In genomic region chr5:151772029-151772867, GRCh38 we compare ENCODE assay signal across 1 cellular context.
TF ChIP-seq lines count a peak whose summit lies in the region.

No MANE protein-coding gene starts in this region.

TF ChIP-seq in HEK293, 187 proteins besides CTCF, POLR2A, EP300 and RAD21 (continued from another document and continues in another):
- TF ChIP-seq, protein P1, sequence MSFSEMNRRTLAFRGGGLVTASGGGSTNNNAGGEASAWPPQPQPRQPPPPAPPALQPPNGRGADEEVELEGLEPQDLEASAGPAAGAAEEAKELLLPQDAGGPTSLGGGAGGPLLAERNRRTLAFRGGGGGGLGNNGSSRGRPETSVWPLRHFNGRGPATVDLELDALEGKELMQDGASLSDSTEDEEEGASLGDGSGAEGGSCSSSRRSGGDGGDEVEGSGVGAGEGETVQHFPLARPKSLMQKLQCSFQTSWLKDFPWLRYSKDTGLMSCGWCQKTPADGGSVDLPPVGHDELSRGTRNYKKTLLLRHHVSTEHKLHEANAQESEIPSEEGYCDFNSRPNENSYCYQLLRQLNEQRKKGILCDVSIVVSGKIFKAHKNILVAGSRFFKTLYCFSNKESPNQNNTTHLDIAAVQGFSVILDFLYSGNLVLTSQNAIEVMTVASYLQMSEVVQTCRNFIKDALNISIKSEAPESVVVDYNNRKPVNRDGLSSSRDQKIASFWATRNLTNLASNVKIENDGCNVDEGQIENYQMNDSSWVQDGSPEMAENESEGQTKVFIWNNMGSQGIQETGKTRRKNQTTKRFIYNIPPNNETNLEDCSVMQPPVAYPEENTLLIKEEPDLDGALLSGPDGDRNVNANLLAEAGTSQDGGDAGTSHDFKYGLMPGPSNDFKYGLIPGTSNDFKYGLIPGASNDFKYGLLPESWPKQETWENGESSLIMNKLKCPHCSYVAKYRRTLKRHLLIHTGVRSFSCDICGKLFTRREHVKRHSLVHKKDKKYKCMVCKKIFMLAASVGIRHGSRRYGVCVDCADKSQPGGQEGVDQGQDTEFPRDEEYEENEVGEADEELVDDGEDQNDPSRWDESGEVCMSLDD (tag by site-specific recombination; IDR thresholded peaks at IDR 0.05): no peak
- no peak for TF ChIP-seq ZNF214 (tag by site-specific recombination; IDR thresholded peaks at IDR 0.05; ENCODE audit: borderline replicate concordance)
- TF ChIP-seq ZNF350 (tag by site-specific recombination; IDR thresholded peaks at IDR 0.05): no peak
- TF ChIP-seq, protein P2, sequence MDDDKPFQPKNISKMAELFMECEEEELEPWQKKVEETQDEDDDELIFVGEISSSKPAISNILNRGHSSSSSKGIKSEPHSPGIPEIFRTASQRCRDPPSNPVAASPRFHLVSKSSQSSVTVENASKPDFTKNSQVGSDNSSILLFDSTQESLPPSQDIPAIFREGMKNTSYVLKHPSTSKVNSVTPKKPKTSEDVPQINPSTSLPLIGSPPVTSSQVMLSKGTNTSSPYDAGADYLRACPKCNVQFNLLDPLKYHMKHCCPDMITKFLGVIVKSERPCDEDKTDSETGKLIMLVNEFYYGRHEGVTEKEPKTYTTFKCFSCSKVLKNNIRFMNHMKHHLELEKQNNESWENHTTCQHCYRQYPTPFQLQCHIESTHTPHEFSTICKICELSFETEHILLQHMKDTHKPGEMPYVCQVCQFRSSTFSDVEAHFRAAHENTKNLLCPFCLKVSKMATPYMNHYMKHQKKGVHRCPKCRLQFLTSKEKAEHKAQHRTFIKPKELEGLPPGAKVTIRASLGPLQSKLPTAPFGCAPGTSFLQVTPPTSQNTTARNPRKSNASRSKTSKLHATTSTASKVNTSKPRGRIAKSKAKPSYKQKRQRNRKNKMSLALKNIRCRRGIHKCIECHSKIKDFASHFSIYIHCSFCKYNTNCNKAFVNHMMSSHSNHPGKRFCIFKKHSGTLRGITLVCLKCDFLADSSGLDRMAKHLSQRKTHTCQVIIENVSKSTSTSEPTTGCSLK (tag by site-specific recombination; IDR thresholded peaks at IDR 0.05): no peak
- TF ChIP-seq REPIN1 (tag by site-specific recombination; IDR thresholded peaks at IDR 0.05; ENCODE audit: low read depth): no peak
- no peak for TF ChIP-seq RBAK (tag by site-specific recombination; IDR thresholded peaks at IDR 0.05)
- TF ChIP-seq KLF9 (tag by site-specific recombination; IDR thresholded peaks at IDR 0.05; ENCODE audit: low read depth): no peak; the same call in 1 of the 2 replicates
- 0 out of 2 replicates have a peak, but pooled peaks have one; percentile 4 for TF ChIP-seq ZNF600 (tag by site-specific recombination; IDR thresholded peaks at IDR 0.05)
- TF ChIP-seq, protein P3, sequence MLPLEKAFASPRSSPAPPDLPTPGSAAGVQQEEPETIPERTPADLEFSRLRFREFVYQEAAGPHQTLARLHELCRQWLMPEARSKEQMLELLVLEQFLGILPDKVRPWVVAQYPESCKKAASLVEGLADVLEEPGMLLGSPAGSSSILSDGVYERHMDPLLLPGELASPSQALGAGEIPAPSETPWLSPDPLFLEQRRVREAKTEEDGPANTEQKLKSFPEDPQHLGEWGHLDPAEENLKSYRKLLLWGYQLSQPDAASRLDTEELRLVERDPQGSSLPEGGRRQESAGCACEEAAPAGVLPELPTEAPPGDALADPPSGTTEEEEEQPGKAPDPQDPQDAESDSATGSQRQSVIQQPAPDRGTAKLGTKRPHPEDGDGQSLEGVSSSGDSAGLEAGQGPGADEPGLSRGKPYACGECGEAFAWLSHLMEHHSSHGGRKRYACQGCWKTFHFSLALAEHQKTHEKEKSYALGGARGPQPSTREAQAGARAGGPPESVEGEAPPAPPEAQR (tag by site-specific recombination; IDR thresholded peaks at IDR 0.05): no peak
- TF ChIP-seq ZNF24 (tag by site-specific recombination; IDR thresholded peaks at IDR 0.05): no peak
- TF ChIP-seq ZBTB48 (tag by site-specific recombination; IDR thresholded peaks at IDR 0.05): no peak
- no peak for TF ChIP-seq ZNF658 (tag by site-specific recombination; IDR thresholded peaks at IDR 0.05)
- 0 out of 2 replicates have a peak, but pooled peaks have one; percentile 44 for TF ChIP-seq GLIS2 (tag by site-specific recombination; IDR thresholded peaks at IDR 0.05)
- TF ChIP-seq ZNF830 (tag by site-specific recombination; IDR thresholded peaks at IDR 0.05; ENCODE audit: low read depth): no peak
- TF ChIP-seq, protein P4, sequence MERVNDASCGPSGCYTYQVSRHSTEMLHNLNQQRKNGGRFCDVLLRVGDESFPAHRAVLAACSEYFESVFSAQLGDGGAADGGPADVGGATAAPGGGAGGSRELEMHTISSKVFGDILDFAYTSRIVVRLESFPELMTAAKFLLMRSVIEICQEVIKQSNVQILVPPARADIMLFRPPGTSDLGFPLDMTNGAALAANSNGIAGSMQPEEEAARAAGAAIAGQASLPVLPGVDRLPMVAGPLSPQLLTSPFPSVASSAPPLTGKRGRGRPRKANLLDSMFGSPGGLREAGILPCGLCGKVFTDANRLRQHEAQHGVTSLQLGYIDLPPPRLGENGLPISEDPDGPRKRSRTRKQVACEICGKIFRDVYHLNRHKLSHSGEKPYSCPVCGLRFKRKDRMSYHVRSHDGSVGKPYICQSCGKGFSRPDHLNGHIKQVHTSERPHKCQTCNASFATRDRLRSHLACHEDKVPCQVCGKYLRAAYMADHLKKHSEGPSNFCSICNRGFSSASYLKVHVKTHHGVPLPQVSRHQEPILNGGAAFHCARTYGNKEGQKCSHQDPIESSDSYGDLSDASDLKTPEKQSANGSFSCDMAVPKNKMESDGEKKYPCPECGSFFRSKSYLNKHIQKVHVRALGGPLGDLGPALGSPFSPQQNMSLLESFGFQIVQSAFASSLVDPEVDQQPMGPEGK (tag by site-specific recombination; IDR thresholded peaks at IDR 0.05): peak; percentile 63; the same call in 1 of the 2 replicates
- no peak for TF ChIP-seq ZNF645 (tag by site-specific recombination; IDR thresholded peaks at IDR 0.05)
- TF ChIP-seq ZNF157 (tag by site-specific recombination; IDR thresholded peaks at IDR 0.05): no peak
- no peak for TF ChIP-seq ZNF211 (tag by site-specific recombination; IDR thresholded peaks at IDR 0.05; ENCODE audit: low read depth)
- TF ChIP-seq ZNF311 (tag by site-specific recombination; IDR thresholded peaks at IDR 0.05; ENCODE audit: borderline replicate concordance): no peak
- TF ChIP-seq ZNF529 (tag by site-specific recombination; IDR thresholded peaks at IDR 0.05; ENCODE audit: insufficient replicate concordance): no peak
- TF ChIP-seq ZFP41 (tag by site-specific recombination; IDR thresholded peaks at IDR 0.05; ENCODE audit: borderline replicate concordance): no peak
- no peak for TF ChIP-seq ZNF473 (tag by site-specific recombination; IDR thresholded peaks at IDR 0.05)
- TF ChIP-seq ZNF610 (tag by site-specific recombination; IDR thresholded peaks at IDR 0.05; ENCODE audit: borderline replicate concordance): no peak
- TF ChIP-seq MZF1 (tag by site-specific recombination; IDR thresholded peaks at IDR 0.05; ENCODE audit: borderline replicate concordance): no peak
- TF ChIP-seq SP7 (tag by site-specific recombination; IDR thresholded peaks at IDR 0.05): 0 out of 2 replicates have a peak, but pooled peaks have one; percentile 21
- no peak for TF ChIP-seq KLF10 (tag by site-specific recombination; IDR thresholded peaks at IDR 0.05)
- 0 out of 2 replicates have a peak, but pooled peaks have one; percentile 50 for TF ChIP-seq EGR2 (tag by site-specific recombination; IDR thresholded peaks at IDR 0.05; ENCODE audit: low read depth)
- TF ChIP-seq GLI2 (tag by site-specific recombination; IDR thresholded peaks at IDR 0.05; ENCODE audit: borderline replicate concordance, low read depth): no peak
- no peak for TF ChIP-seq SETDB1 (IDR thresholded peaks at IDR 0.05; ENCODE audit: insufficient read length, low read length)
- no peak for TF ChIP-seq ZNF18 (tag by site-specific recombination; IDR thresholded peaks at IDR 0.05)
- peak; percentile 34 for TF ChIP-seq SP2 (tag by site-specific recombination; IDR thresholded peaks at IDR 0.05)
- TF ChIP-seq ZFP37 (tag by site-specific recombination; IDR thresholded peaks at IDR 0.05): no peak
- no peak for TF ChIP-seq BCL11B (tag by site-specific recombination; IDR thresholded peaks at IDR 0.05; ENCODE audit: low read depth)
- TF ChIP-seq ZBTB21 (tag by site-specific recombination; IDR thresholded peaks at IDR 0.05): no peak
- no peak for TF ChIP-seq ZNF112 (tag by site-specific recombination; IDR thresholded peaks at IDR 0.05)
- no peak for TF ChIP-seq SCRT2 (tag by site-specific recombination; IDR thresholded peaks at IDR 0.05)
- TF ChIP-seq ATF2 (tag by site-specific recombination; IDR thresholded peaks at IDR 0.05; ENCODE audit: low read depth): no peak
- no peak for TF ChIP-seq ZNF138 (tag by site-specific recombination; IDR thresholded peaks at IDR 0.05; ENCODE audit: borderline replicate concordance)
- TF ChIP-seq ZNF426 (tag by site-specific recombination; IDR thresholded peaks at IDR 0.05): no peak
- TF ChIP-seq ZFP69B (tag by site-specific recombination; IDR thresholded peaks at IDR 0.05): no peak
- peak; percentile 85 for TF ChIP-seq ZBTB26 (tag by site-specific recombination; optimal IDR thresholded peaks at IDR 0.05)
- TF ChIP-seq ZNF530 (tag by site-specific recombination; IDR thresholded peaks at IDR 0.05; ENCODE audit: low read depth): no peak
- TF ChIP-seq ZBTB8A (tag by site-specific recombination; IDR thresholded peaks at IDR 0.05): peak; percentile 41
- TF ChIP-seq TCF7L2 (IDR thresholded peaks at IDR 0.05; ENCODE audit: borderline replicate concordance, low read depth, low read length): no peak
- TF ChIP-seq ZNF585B (tag by site-specific recombination; IDR thresholded peaks at IDR 0.05): no peak
- TF ChIP-seq ZNF664 (tag by site-specific recombination; IDR thresholded peaks at IDR 0.05): no peak
- no peak for TF ChIP-seq ZFP3 (tag by site-specific recombination; IDR thresholded peaks at IDR 0.05; ENCODE audit: low read depth)
- TF ChIP-seq ZNF670 (tag by site-specific recombination; IDR thresholded peaks at IDR 0.05; ENCODE audit: low read depth): no peak
- no peak for TF ChIP-seq SCRT1 (tag by site-specific recombination; IDR thresholded peaks at IDR 0.05; ENCODE audit: borderline replicate concordance)
- TF ChIP-seq ZNF501 (tag by site-specific recombination; IDR thresholded peaks at IDR 0.05): peak; percentile 60; the same call in 1 of the 2 replicates
- TF ChIP-seq ZNF394 (tag by site-specific recombination; IDR thresholded peaks at IDR 0.05; ENCODE audit: borderline replicate concordance): no peak
